1 cellular context compared by ENCODE assay signal in the genomic region with DNA sequence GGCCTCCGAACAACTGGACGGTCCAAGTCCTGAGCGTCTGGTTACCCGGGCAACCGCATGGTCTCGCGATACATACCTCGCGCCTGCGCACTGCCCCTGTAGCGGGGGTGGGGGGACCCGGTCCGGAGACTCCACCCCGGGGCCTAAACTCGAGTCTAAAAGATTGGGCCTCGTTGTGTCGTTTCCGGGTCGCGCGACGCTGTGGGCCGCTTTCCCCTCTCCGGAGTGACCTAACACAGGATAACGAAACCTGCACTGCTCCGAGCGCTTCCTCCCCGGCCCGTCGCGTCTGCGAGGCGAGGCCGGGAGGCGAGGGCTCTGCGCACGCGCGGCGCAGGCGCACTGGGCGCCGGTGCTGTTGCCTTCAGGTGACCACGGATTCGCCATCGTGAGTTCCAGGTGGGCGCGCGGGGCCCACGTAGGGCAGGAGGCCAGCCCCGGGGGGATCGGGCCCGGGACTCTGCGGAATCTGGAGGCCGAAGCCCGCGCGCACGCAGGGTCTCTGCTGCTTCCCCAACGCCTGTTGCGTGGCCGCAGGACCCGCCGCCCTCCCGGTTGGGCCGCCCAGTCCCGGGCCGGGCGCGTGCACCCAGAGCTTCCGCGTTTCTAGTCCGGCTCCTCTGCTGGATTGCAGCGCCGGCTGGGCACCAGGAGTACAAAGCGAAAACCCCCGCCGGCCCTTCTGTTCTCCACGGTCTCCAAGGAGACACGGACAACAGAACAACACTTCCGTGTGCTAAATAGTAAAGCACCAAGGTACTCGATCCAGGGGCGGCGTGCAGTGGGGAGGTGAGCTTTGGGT.
TF ChIP-seq lines count a peak whose summit lies in the region.

A gene with protein sequence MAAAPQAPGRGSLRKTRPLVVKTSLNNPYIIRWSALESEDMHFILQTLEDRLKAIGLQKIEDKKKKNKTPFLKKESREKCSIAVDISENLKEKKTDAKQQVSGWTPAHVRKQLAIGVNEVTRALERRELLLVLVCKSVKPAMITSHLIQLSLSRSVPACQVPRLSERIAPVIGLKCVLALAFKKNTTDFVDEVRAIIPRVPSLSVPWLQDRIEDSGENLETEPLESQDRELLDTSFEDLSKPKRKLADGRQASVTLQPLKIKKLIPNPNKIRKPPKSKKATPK (plus strand): TSS at position 345 of the 802 bp plus-strand sequence. CDS start 5,960 bp downstream, outside the sequence.

TF ChIP-seq in K562, 482 proteins besides CTCF, POLR2A, EP300 and RAD21 (continued from another document):
- TF ChIP-seq, protein P1, sequence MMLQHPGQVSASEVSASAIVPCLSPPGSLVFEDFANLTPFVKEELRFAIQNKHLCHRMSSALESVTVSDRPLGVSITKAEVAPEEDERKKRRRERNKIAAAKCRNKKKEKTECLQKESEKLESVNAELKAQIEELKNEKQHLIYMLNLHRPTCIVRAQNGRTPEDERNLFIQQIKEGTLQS (IDR thresholded peaks at IDR 0.05), result no peak
- TF ChIP-seq, protein P1 (CRISPR knock-in tag; conservative IDR thresholded peaks at IDR 0.05), result peak; percentile 12; the same call in 1 of the 2 replicates
- TF ChIP-seq ZNF695 (CRISPR knock-in tag; IDR thresholded peaks at IDR 0.05) (no peak), SPI1 (IDR thresholded peaks at IDR 0.05; ENCODE audit: borderline replicate concordance, low read depth, low read length) (peak; percentile 61)
- TF ChIP-seq, protein P2, sequence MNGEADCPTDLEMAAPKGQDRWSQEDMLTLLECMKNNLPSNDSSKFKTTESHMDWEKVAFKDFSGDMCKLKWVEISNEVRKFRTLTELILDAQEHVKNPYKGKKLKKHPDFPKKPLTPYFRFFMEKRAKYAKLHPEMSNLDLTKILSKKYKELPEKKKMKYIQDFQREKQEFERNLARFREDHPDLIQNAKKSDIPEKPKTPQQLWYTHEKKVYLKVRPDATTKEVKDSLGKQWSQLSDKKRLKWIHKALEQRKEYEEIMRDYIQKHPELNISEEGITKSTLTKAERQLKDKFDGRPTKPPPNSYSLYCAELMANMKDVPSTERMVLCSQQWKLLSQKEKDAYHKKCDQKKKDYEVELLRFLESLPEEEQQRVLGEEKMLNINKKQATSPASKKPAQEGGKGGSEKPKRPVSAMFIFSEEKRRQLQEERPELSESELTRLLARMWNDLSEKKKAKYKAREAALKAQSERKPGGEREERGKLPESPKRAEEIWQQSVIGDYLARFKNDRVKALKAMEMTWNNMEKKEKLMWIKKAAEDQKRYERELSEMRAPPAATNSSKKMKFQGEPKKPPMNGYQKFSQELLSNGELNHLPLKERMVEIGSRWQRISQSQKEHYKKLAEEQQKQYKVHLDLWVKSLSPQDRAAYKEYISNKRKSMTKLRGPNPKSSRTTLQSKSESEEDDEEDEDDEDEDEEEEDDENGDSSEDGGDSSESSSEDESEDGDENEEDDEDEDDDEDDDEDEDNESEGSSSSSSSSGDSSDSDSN (IDR thresholded peaks at IDR 0.05; ENCODE audit: borderline replicate concordance in 1 of 2, low read depth in 2 of 2, low read length in 2 of 2), result peak in 1 of 2 experiments; percentile 80; a peak in 2 of 4 replicates
